ENCODE assay signal across 28 cellular contexts in genomic region chr12:64105026-64105425, GRCh38.
"Had no signal": no experiment of that assay in that cellular context is flagged by ENCODE, and none has a peak within 500 bp of the region (broad histone marks: within the 10 kb centered on the region; RNA-seq: fewer than 3 reads in every experiment).

No MANE protein-coding gene starts in this region.

- H3K4me3 Mint-ChIP-seq: activated B cell treated with CpG ODN at 0.5 μM for 24 hours; activated CD4-positive, alpha-beta memory T cell treated with anti-CD3 and anti-CD28 coated beads for 36 hours; activated naive CD4-positive, alpha-beta T cell treated with anti-CD3 and anti-CD28 coated beads for 36 hours; activated naive CD8-positive, alpha-beta T cell treated with anti-CD3 and anti-CD28 coated beads, Interleukin-2, amount 10 ng/mL, durations not matched to agents 7 days and 5 days; activated T-cell treated with anti-CD3 and anti-CD28 coated beads, Interleukin-2, amount 50 U/mL, for 72 hours; endodermal cell; immature natural killer cell; natural killer cell; stimulated activated effector memory CD8-positive, alpha-beta T cell treated with anti-CD3 and anti-CD28 coated beads, Interleukin-12 subunit alpha, Interleukin-12 subunit beta, amount 100 ng/mL, for 72 hours; stimulated activated naive CD8-positive, alpha-beta T cell treated with anti-CD3 and anti-CD28 coated beads, Interleukin-15, amount 100 ng/mL, for 72 hours; T-helper 17 cell had no signal

- H3K4me1 Mint-ChIP-seq: activated B cell treated with CpG ODN at 0.5 μM for 24 hours; activated naive CD8-positive, alpha-beta T cell treated with anti-CD3 and anti-CD28 coated beads, Interleukin-2, amount 10 ng/mL, durations not matched to agents 7 days and 5 days; endodermal cell; immature natural killer cell; natural killer cell; stimulated activated effector memory CD8-positive, alpha-beta T cell treated with anti-CD3 and anti-CD28 coated beads, Interleukin-12 subunit alpha, Interleukin-12 subunit beta, amount 100 ng/mL, for 72 hours; stimulated activated naive CD8-positive, alpha-beta T cell treated with anti-CD3 and anti-CD28 coated beads, Interleukin-15, amount 100 ng/mL, for 72 hours; T-helper 17 cell had no signal

- H3K36me3 ChIP-seq: cardiac muscle cell, left lung, ovary, vagina had no signal

- DNase-seq: activated B cell treated with CpG ODN at 0.5 μM for 24 hours; activated CD4-positive, alpha-beta memory T cell treated with anti-CD3 and anti-CD28 coated beads for 36 hours; activated CD4-positive, alpha-beta T cell treated with anti-CD3 and anti-CD28 coated beads for 48 hours; activated effector memory CD4-positive, alpha-beta T cell treated with Interleukin-2 at 50 U/mL for 16 hours; activated naive CD4-positive, alpha-beta T cell treated with anti-CD3 and anti-CD28 coated beads for 36 hours; activated naive CD8-positive, alpha-beta T cell treated with anti-CD3 and anti-CD28 coated beads, Interleukin-2, amount 10 ng/mL, durations not matched to agents 7 days and 5 days; activated T-cell treated with anti-CD3 and anti-CD28 coated beads, Interleukin-2, amount 50 U/mL, for 72 hours; amniotic stem cell; cortex of kidney; endodermal cell; erythroblast; foreskin melanocyte; glutamatergic neuron; immature natural killer cell; left lung; midbrain; natural killer cell; right cardiac atrium; stimulated activated CD4-positive, alpha-beta T cell treated with anti-CD3 and anti-CD28 coated beads, Interleukin-2, amount 100 ng/mL, for 24 hours; stimulated activated naive CD8-positive, alpha-beta T cell treated with anti-CD3 and anti-CD28 coated beads, Interleukin-15, amount 100 ng/mL, for 72 hours; T-helper 17 cell had no signal

- H3K36me3 Mint-ChIP-seq: activated CD4-positive, alpha-beta memory T cell treated with anti-CD3 and anti-CD28 coated beads for 36 hours; activated naive CD8-positive, alpha-beta T cell treated with anti-CD3 and anti-CD28 coated beads, Interleukin-2, amount 10 ng/mL, durations not matched to agents 7 days and 5 days; immature natural killer cell; natural killer cell; stimulated activated effector memory CD8-positive, alpha-beta T cell treated with anti-CD3 and anti-CD28 coated beads, Interleukin-12 subunit alpha, Interleukin-12 subunit beta, amount 100 ng/mL, for 72 hours had no signal

- H3K9me3 ChIP-seq: left lung, ovary, psoas muscle, transverse colon, vagina had no signal

- H3K27ac Mint-ChIP-seq: activated B cell treated with CpG ODN at 0.5 μM for 24 hours; activated CD4-positive, alpha-beta memory T cell treated with anti-CD3 and anti-CD28 coated beads for 36 hours; activated naive CD4-positive, alpha-beta T cell treated with anti-CD3 and anti-CD28 coated beads for 36 hours; activated naive CD8-positive, alpha-beta T cell treated with anti-CD3 and anti-CD28 coated beads, Interleukin-2, amount 10 ng/mL, durations not matched to agents 7 days and 5 days; activated T-cell treated with anti-CD3 and anti-CD28 coated beads, Interleukin-2, amount 50 U/mL, for 72 hours; endodermal cell; immature natural killer cell; natural killer cell; stimulated activated effector memory CD8-positive, alpha-beta T cell treated with anti-CD3 and anti-CD28 coated beads, Interleukin-12 subunit alpha, Interleukin-12 subunit beta, amount 100 ng/mL, for 72 hours; stimulated activated naive CD8-positive, alpha-beta T cell treated with anti-CD3 and anti-CD28 coated beads, Interleukin-15, amount 100 ng/mL, for 72 hours; T-helper 17 cell had no signal

- H3K4me1 ChIP-seq: left lung, transverse colon, vagina had no signal

- H3K9me3 Mint-ChIP-seq: activated B cell treated with CpG ODN at 0.5 μM for 24 hours; activated CD4-positive, alpha-beta memory T cell treated with anti-CD3 and anti-CD28 coated beads for 36 hours; activated naive CD4-positive, alpha-beta T cell treated with anti-CD3 and anti-CD28 coated beads for 36 hours; activated naive CD8-positive, alpha-beta T cell treated with anti-CD3 and anti-CD28 coated beads, Interleukin-2, amount 10 ng/mL, durations not matched to agents 7 days and 5 days; activated T-cell treated with anti-CD3 and anti-CD28 coated beads, Interleukin-2, amount 50 U/mL, for 72 hours; endodermal cell; natural killer cell; stimulated activated effector memory CD8-positive, alpha-beta T cell treated with anti-CD3 and anti-CD28 coated beads, Interleukin-12 subunit alpha, Interleukin-12 subunit beta, amount 100 ng/mL, for 72 hours; stimulated activated naive CD8-positive, alpha-beta T cell treated with anti-CD3 and anti-CD28 coated beads, Interleukin-15, amount 100 ng/mL, for 72 hours had no signal

- H3K4me3 ChIP-seq: cardiac muscle cell, hepatocyte, left lung, ovary, psoas muscle, transverse colon, vagina had no signal

- H3K27me3 ChIP-seq: cardiac muscle cell, hepatocyte, left lung, ovary, transverse colon, vagina had no signal

- H3K27ac ChIP-seq: cardiac muscle cell, hepatocyte, left lung, ovary, psoas muscle had no signal
